In genomic region chr20:59933849-59934585, GRCh38 we compare ENCODE assay signal across 8 cellular contexts. TPM values are rescaled to one million over a fixed set of nuclear protein-coding genes. Genes with fewer than 3 reads are reported as not detected.
DNase-seq lines count a peak whose midpoint lies in the region; ATAC-seq, FAIRE-seq and TF ChIP-seq lines count a peak whose summit lies in the region.

No MANE protein-coding gene starts in this region.

- H2BK120ac ChIP-seq in H1 (replicated peaks; ENCODE audit: low read depth, low read length) (no peak overlapping the region), mesendoderm (ENCODE audit: low read depth, low read length) (no peak overlapping the region)

- WGBS in H1 (ENCODE audit: extremely low coverage in 1 of 2, insufficient coverage in 1 of 2, insufficient read length in 1 of 2, insufficient replicate concordance in 2 of 2, low coverage in 1 of 2, low lambda C conversion rate in 2 of 2, missing lambda C conversion rate in 1 of 2), 2 experiments: 16% methylated on average over 50 of the region's 59 CpGs; no CpG with 5 or more reads in 1 of the 2 experiments
- WGBS in mesendoderm (ENCODE audit: extremely low coverage, insufficient coverage, low lambda C conversion rate): no CpG with 5 or more reads among the region's 59 CpGs

- no peak overlapping the region for H3K14ac ChIP-seq in H1 (ENCODE audit: insufficient read length)

- H3K23ac ChIP-seq in H1 (ENCODE audit: insufficient read length) (no peak overlapping the region), mesendoderm (ENCODE audit: low read length) (no peak overlapping the region)

- no peaks in the 10 kb centered on the region for H3K27me3 Mint-ChIP-seq in activated CD8-positive, alpha-beta memory T cell treated with anti-CD3 and anti-CD28 coated beads, Interleukin-2, amount 10 ng/mL, durations not matched to agents 7 days and 5 days

- H3K4ac ChIP-seq in H1 (replicated peaks; ENCODE audit: insufficient read length, low read depth, low read length) (no peak overlapping the region), mesendoderm (ENCODE audit: low read depth, low read length) (peak overlapping the region; percentile 46)

- no peak for TF ChIP-seq POLR2A in H1 (IDR thresholded peaks at IDR 0.05; ENCODE audit: control extremely low read depth in 1 of 2, low read depth in 2 of 2, low read length in 2 of 2)

- peaks cover 12% of the 10 kb centered on the region for H3K36me3 Mint-ChIP-seq in activated CD8-positive, alpha-beta memory T cell treated with anti-CD3 and anti-CD28 coated beads, Interleukin-2, amount 10 ng/mL, durations not matched to agents 7 days and 5 days

- peaks cover 6% of the 10 kb centered on the region; the same call in 1 of the 2 replicates for H3K23me2 ChIP-seq in H1 (ENCODE audit: low read depth, low read length)

- H3K9me3 ChIP-seq in H1 (ENCODE audit: insufficient read depth in 2 of 2, low read depth in 1 of 2, low read length in 1 of 2): peaks cover 3 to 15% of the 10 kb centered on the region in 2 experiments; a peak in 3 of 4 replicates

- CTCF ChIA-PET in activated CD8-positive, alpha-beta memory T cell treated with anti-CD3 and anti-CD28 coated beads, Interleukin-2, amount 10 ng/mL, durations not matched to agents 7 days and 5 days (lab: Charles Lee): interaction anchor here (0.9 to 2.4 kb wide), 12 partner anchors 8 to 1089 kb away, joined by 3 to 14 read pairs (median 4); no protein-coding TSS in a partner anchor
- CTCF ChIA-PET in H1 (lab: Charles Lee; ENCODE audit: partially characterized antibody): interaction anchor here (0.8 to 3.5 kb wide), 12 partner anchors 11 to 345 kb away, joined by 3 to 23 read pairs (median 4); partner anchors contain the start of gene CDH26

- no peak overlapping the region for H3K56ac ChIP-seq in H1 (replicated peaks; ENCODE audit: insufficient read length, low read depth, low read length)
- H3K56ac ChIP-seq in mesendoderm (ENCODE audit: low read length): peak overlapping the region; percentile 84

- FAIRE-seq in H1 (lab: Jason Lieb, UNC): no peak

- H4K20me1 ChIP-seq in H1 (replicated peaks in 1 of 2; ENCODE audit: control insufficient read depth in 1 of 2, insufficient read depth in 2 of 2, low read length in 2 of 2): peaks cover 0 to 5% of the 10 kb centered on the region in 2 experiments

- H3K4me1 ChIP-seq in H1 (replicated peaks in 1 of 4; ENCODE audit: control insufficient read depth in 3 of 4, insufficient read depth in 4 of 4, low read length in 3 of 4) (no peaks in the 10 kb centered on the region), mesendoderm (ENCODE audit: control insufficient read depth, low read depth, low read length) (no peaks in the 10 kb centered on the region)

- H2BK15ac ChIP-seq in H1 (ENCODE audit: low read length) (no peak overlapping the region), mesendoderm (replicated peaks; ENCODE audit: low read depth) (no peak overlapping the region)

- H2AFZ ChIP-seq in H1 (ENCODE audit: low read length): peak overlapping the region; percentile 98

- H3K27me3 ChIP-seq in H1 (replicated peaks in 1 of 4; ENCODE audit: control insufficient read depth in 3 of 4, extremely low read depth in 1 of 4, insufficient read depth in 3 of 4, low read length in 3 of 4) (peaks cover 5 to 31% (median 25%) of the 10 kb centered on the region in 4 experiments), mesendoderm (ENCODE audit: insufficient read depth, low read length, poor library complexity) (no peaks in the 10 kb centered on the region)

- peak overlapping the region; percentile 73 for H3K27ac Mint-ChIP-seq in activated CD8-positive, alpha-beta memory T cell treated with anti-CD3 and anti-CD28 coated beads, Interleukin-2, amount 10 ng/mL, durations not matched to agents 7 days and 5 days

- H3K18ac ChIP-seq in H1 (ENCODE audit: extremely low read depth, low read length) (no peak overlapping the region; the same call in 1 of the 2 replicates), mesendoderm (ENCODE audit: low read length) (no peak overlapping the region)

- peak; percentile 67 to 82 (median 73) for TF ChIP-seq CTCF in H1 (IDR thresholded peaks at IDR 0.05; ENCODE audit: control extremely low read depth in 1 of 3, insufficient read depth in 1 of 3, low read depth in 1 of 3, low read length in 3 of 3)

- no peak overlapping the region for H3K27ac ChIP-seq in H1 (ENCODE audit: low read depth, low read length)
- H3K27ac ChIP-seq in mesendoderm (ENCODE audit: low read depth, low read length): no peak overlapping the region

- peak; percentile 77 for ATAC-seq in HG02943 (IDR thresholded peaks at IDR 0.05; ENCODE audit: low read depth, unreplicated experiment)
- ATAC-seq in activated CD8-positive, alpha-beta memory T cell treated with anti-CD3 and anti-CD28 coated beads, Interleukin-2, amount 10 ng/mL, durations not matched to agents 7 days and 5 days: peak; percentile 84

- DNase-seq in NCI-H524 (lab: John Stamatoyannopoulos, UW) (peak; percentile 13 to 67), NCI-H524 treated with DMSO at 0.1 percent for 48 hours (lab: John Stamatoyannopoulos, UW) (no peak), NCI-H460 (ENCODE audit: extremely low read depth, low read depth) (peak; percentile 65), H1 (ENCODE audit: low read depth in 1 of 2, low spot score in 2 of 2) (peak in 1 of 2 experiments; percentile 90), mesendoderm (peak; percentile 76)
- peak; percentile 82 for DNase-seq in activated CD8-positive, alpha-beta memory T cell treated with anti-CD3 and anti-CD28 coated beads, Interleukin-2, amount 10 ng/mL, durations not matched to agents 7 days and 5 days
- DNase-seq in stimulated activated CD8-positive, alpha-beta memory T cell treated with anti-CD3 and anti-CD28 coated beads, Interleukin-12 subunit alpha, Interleukin-12 subunit beta, amount 100 ng/mL, for 24 hours (ENCODE audit: extremely low read depth): peak; percentile 60

- no peak overlapping the region for H4K91ac ChIP-seq in H1 (replicated peaks; ENCODE audit: insufficient read length, low read length)

- H3K9ac ChIP-seq in H1 (replicated peaks in 1 of 4; ENCODE audit: extremely low read depth in 1 of 4, low read depth in 3 of 4, low read length in 3 of 4) (no peak overlapping the region; a peak in 1 of 7 replicates), mesendoderm (ENCODE audit: low read length) (peak overlapping the region; percentile 61)

- H3K79me2 ChIP-seq in H1 (ENCODE audit: control insufficient read depth in 1 of 2, insufficient read depth in 2 of 2, low read length in 2 of 2) (no peaks in the 10 kb centered on the region), mesendoderm (ENCODE audit: control insufficient read depth, insufficient read depth, low read length) (no peaks in the 10 kb centered on the region)

- H4K8ac ChIP-seq in H1 (ENCODE audit: extremely low read depth, insufficient read depth, low read length) (0 out of 2 replicates have a peak overlapping the region, but pooled peaks have one; percentile 18), mesendoderm (ENCODE audit: low read depth, low read length) (no peak overlapping the region)

- H3K36me3 ChIP-seq in H1 (ENCODE audit: control insufficient read depth in 2 of 4, insufficient read depth in 4 of 4, low read length in 3 of 4): peaks cover 0 to 10% (median 0%) of the 10 kb centered on the region in 4 experiments; a peak in 2 of 8 replicates
- H3K36me3 ChIP-seq in mesendoderm (ENCODE audit: control insufficient read depth, insufficient read depth, low read length): no peaks in the 10 kb centered on the region

- H2AK5ac ChIP-seq in H1 (ENCODE audit: low read depth, low read length) (no peak overlapping the region), mesendoderm (ENCODE audit: low read length) (no peak overlapping the region)

- no peak overlapping the region for H2BK12ac ChIP-seq in H1 (ENCODE audit: low read depth, low read length)

- H3K4me3 ChIP-seq in H1 (ENCODE audit: extremely low read depth in 1 of 4, insufficient read depth in 2 of 4, low read depth in 3 of 4, low read length in 4 of 4) (peak overlapping the region; percentile 27 to 63 (median 41)), mesendoderm (ENCODE audit: low read length) (no peak overlapping the region)

- H2BK5ac ChIP-seq in H1 (ENCODE audit: low read depth, low read length) (no peak overlapping the region), mesendoderm (ENCODE audit: low read length) (no peak overlapping the region)

- peaks cover 49% of the 10 kb centered on the region for H3K4me1 Mint-ChIP-seq in activated CD8-positive, alpha-beta memory T cell treated with anti-CD3 and anti-CD28 coated beads, Interleukin-2, amount 10 ng/mL, durations not matched to agents 7 days and 5 days

- H3K79me1 ChIP-seq in H1 (ENCODE audit: low read depth, low read length): no peaks in the 10 kb centered on the region
- no peaks in the 10 kb centered on the region for H3K79me1 ChIP-seq in mesendoderm (ENCODE audit: low read length)

- no peak for TF ChIP-seq EP300 in H1 (IDR thresholded peaks at IDR 0.05; ENCODE audit: borderline replicate concordance in 1 of 2, low read depth in 2 of 2, low read length in 2 of 2)

- H3K4me2 ChIP-seq in H1 (ENCODE audit: insufficient read depth in 1 of 2, low read depth in 2 of 2, low read length in 2 of 2) (peak overlapping the region; percentile 37 to 91), mesendoderm (ENCODE audit: low read length) (peak overlapping the region; percentile 77)

- H4K5ac ChIP-seq in H1 (ENCODE audit: insufficient read length, low read depth, low read length): no peak overlapping the region
- H4K5ac ChIP-seq in mesendoderm (ENCODE audit: low read length): no peak overlapping the region

- peak; percentile 30 to 46; a peak in 3 of 4 replicates for TF ChIP-seq RAD21 in H1 (IDR thresholded peaks at IDR 0.05 in 1 of 2, conservative IDR thresholded peaks at IDR 0.05 in 1 of 2; ENCODE audit: low read depth in 2 of 2, low read length in 2 of 2)

- POLR2A ChIA-PET in H1 (lab: Charles Lee; ENCODE audit: partially characterized antibody): no interaction called here

- H3K4me3 Mint-ChIP-seq in activated CD8-positive, alpha-beta memory T cell treated with anti-CD3 and anti-CD28 coated beads, Interleukin-2, amount 10 ng/mL, durations not matched to agents 7 days and 5 days: peak overlapping the region; percentile 73

- no peaks in the 10 kb centered on the region for H3K9me3 Mint-ChIP-seq in activated CD8-positive, alpha-beta memory T cell treated with anti-CD3 and anti-CD28 coated beads, Interleukin-2, amount 10 ng/mL, durations not matched to agents 7 days and 5 days (ENCODE audit: low read depth)

- H2BK20ac ChIP-seq in H1 (ENCODE audit: low read length): no peak overlapping the region

RNA-seq across cellular contexts. Expression of gene SYCP2, which starts 0.6 kb away (rescaled TPM):
- total RNA-seq in NCI-H460 (2014; rRNA removed; shearing (Covaris generic)): 1.3 and 2.6 TPM in 2 replicates
- 1.2 and 1.4 TPM in 2 replicates for polyA plus RNA-seq in NCI-H460 (2014; cell fraction: nucleus; rRNA removed)
- total RNA-seq in activated CD8-positive, alpha-beta memory T cell treated with anti-CD3 and anti-CD28 coated beads, Interleukin-2, amount 10 ng/mL, durations not matched to agents 7 days and 5 days: 10 to 100 TPM; 13.5 to 25.7 TPM
- 0.50 and 0.69 TPM in 2 replicates for total RNA-seq in H1 (2021; fragmentation: NEBNext Ultra II Directional; extraction: Animal tissue kit (Norgen Biotek cat#: 25700))
- polyA plus RNA-seq in H1 (2011; rRNA removed): 0.02 TPM in 2 replicates
- polyA plus RNA-seq in H1 (2011; cell fraction: cytosol; rRNA removed): 0.14 TPM
- polyA plus RNA-seq in H1 (2011; cell fraction: nucleus; rRNA removed): 0.16 TPM
- polyA plus RNA-seq in H1 (2012, experiment 1 of 2): 0.13 TPM in 1 of 4 replicates, not detected in the others
- polyA plus RNA-seq in H1 (2012, experiment 2 of 2): not detected
- 0.36 TPM for polyA plus RNA-seq in H1 (2013, experiment 1 of 2)
- 0.33 TPM for polyA plus RNA-seq in H1 (2013, experiment 2 of 2)
- not detected in 2 replicates for polyA minus RNA-seq in H1 (2011; rRNA and poly(A)+ RNA removed)
- polyA minus RNA-seq in H1 (2011; cell fraction: cytosol; rRNA and poly(A)+ RNA removed): not detected
- 0.10 TPM for polyA minus RNA-seq in H1 (2011; cell fraction: nucleus; rRNA and poly(A)+ RNA removed)
- polyA plus RNA-seq in mesendoderm (2013, experiment 1 of 2): 0.18 TPM
- polyA plus RNA-seq in mesendoderm (2013, experiment 2 of 2): 0.35 TPM

RNA-seq across cellular contexts. Expression of gene PPP1R3D, which starts 6.1 kb away (rescaled TPM):
- total RNA-seq in NCI-H460 (2014; rRNA removed; shearing (Covaris generic)): 10.2 TPM in 2 replicates
- 2.9 and 5.4 TPM in 2 replicates for polyA plus RNA-seq in NCI-H460 (2014; cell fraction: nucleus; rRNA removed)
- total RNA-seq in activated CD8-positive, alpha-beta memory T cell treated with anti-CD3 and anti-CD28 coated beads, Interleukin-2, amount 10 ng/mL, durations not matched to agents 7 days and 5 days: 1 to 10 TPM; 8.5 to 8.7 TPM
- total RNA-seq in H1 (2021; fragmentation: NEBNext Ultra II Directional; extraction: Animal tissue kit (Norgen Biotek cat#: 25700)): 3.5 and 3.9 TPM in 2 replicates
- 1.3 and 1.4 TPM in 2 replicates for polyA plus RNA-seq in H1 (2011; rRNA removed)
- polyA plus RNA-seq in H1 (2011; cell fraction: cytosol; rRNA removed): 1.1 TPM
- polyA plus RNA-seq in H1 (2011; cell fraction: nucleus; rRNA removed): 1.1 TPM
- 1.2 to 1.8 TPM (median 1.3 TPM) in 4 replicates for polyA plus RNA-seq in H1 (2012, experiment 1 of 2)
- 1.1 TPM for polyA plus RNA-seq in H1 (2012, experiment 2 of 2)
- 1.8 TPM for polyA plus RNA-seq in H1 (2013, experiment 1 of 2)
- 1.7 TPM for polyA plus RNA-seq in H1 (2013, experiment 2 of 2)
- polyA minus RNA-seq in H1 (2011; rRNA and poly(A)+ RNA removed): 1.5 and 1.6 TPM in 2 replicates
- polyA minus RNA-seq in H1 (2011; cell fraction: cytosol; rRNA and poly(A)+ RNA removed): 2.1 TPM
- 3.4 TPM for polyA minus RNA-seq in H1 (2011; cell fraction: nucleus; rRNA and poly(A)+ RNA removed)
- 1.5 TPM for polyA plus RNA-seq in mesendoderm (2013, experiment 1 of 2)
- 1.8 TPM for polyA plus RNA-seq in mesendoderm (2013, experiment 2 of 2)

RNA-seq across cellular contexts. Expression of gene FAM217B, which starts 6.2 kb away (rescaled TPM):
- 7.2 and 10.7 TPM in 2 replicates for total RNA-seq in NCI-H460 (2014; rRNA removed; shearing (Covaris generic))
- 4.7 and 5.2 TPM in 2 replicates for polyA plus RNA-seq in NCI-H460 (2014; cell fraction: nucleus; rRNA removed)
- 10 to 100 TPM; 21.9 to 31.2 TPM for total RNA-seq in activated CD8-positive, alpha-beta memory T cell treated with anti-CD3 and anti-CD28 coated beads, Interleukin-2, amount 10 ng/mL, durations not matched to agents 7 days and 5 days
- total RNA-seq in H1 (2021; fragmentation: NEBNext Ultra II Directional; extraction: Animal tissue kit (Norgen Biotek cat#: 25700)): 24.7 and 28.5 TPM in 2 replicates
- polyA plus RNA-seq in H1 (2011; rRNA removed): 2.8 and 5.4 TPM in 2 replicates
- polyA plus RNA-seq in H1 (2011; cell fraction: cytosol; rRNA removed): 5.9 TPM
- polyA plus RNA-seq in H1 (2011; cell fraction: nucleus; rRNA removed): 3.6 TPM
- polyA plus RNA-seq in H1 (2012, experiment 1 of 2): 6.4 to 9.2 TPM (median 7.3 TPM) in 4 replicates
- 0.73 TPM for polyA plus RNA-seq in H1 (2012, experiment 2 of 2)
- polyA plus RNA-seq in H1 (2013, experiment 1 of 2): 19.2 TPM
- 18.7 TPM for polyA plus RNA-seq in H1 (2013, experiment 2 of 2)
- polyA minus RNA-seq in H1 (2011; rRNA and poly(A)+ RNA removed): 7.6 and 9.2 TPM in 2 replicates
- 6.1 TPM for polyA minus RNA-seq in H1 (2011; cell fraction: cytosol; rRNA and poly(A)+ RNA removed)
- 15.3 TPM for polyA minus RNA-seq in H1 (2011; cell fraction: nucleus; rRNA and poly(A)+ RNA removed)
- 19.3 TPM for polyA plus RNA-seq in mesendoderm (2013, experiment 1 of 2)
- polyA plus RNA-seq in mesendoderm (2013, experiment 2 of 2): 19.1 TPM

RNA-seq across cellular contexts. Expression of gene CDH26, which starts 24.2 kb away (rescaled TPM):
- 0.22 TPM in 1 of 2 replicates, not detected in the other for total RNA-seq in NCI-H460 (2014; rRNA removed; shearing (Covaris generic))
- 0.17 and 1.2 TPM in 2 replicates for polyA plus RNA-seq in NCI-H460 (2014; cell fraction: nucleus; rRNA removed)
- total RNA-seq in activated CD8-positive, alpha-beta memory T cell treated with anti-CD3 and anti-CD28 coated beads, Interleukin-2, amount 10 ng/mL, durations not matched to agents 7 days and 5 days: 1 to 10 TPM in 1 of 2 experiments, under 1 TPM in 1; 0.42 to 1.5 TPM
- 1.7 and 2.3 TPM in 2 replicates for total RNA-seq in H1 (2021; fragmentation: NEBNext Ultra II Directional; extraction: Animal tissue kit (Norgen Biotek cat#: 25700))
- 0.78 and 1.5 TPM in 2 replicates for polyA plus RNA-seq in H1 (2011; rRNA removed)
- 2.0 TPM for polyA plus RNA-seq in H1 (2011; cell fraction: cytosol; rRNA removed)
- polyA plus RNA-seq in H1 (2011; cell fraction: nucleus; rRNA removed): 2.0 TPM
- 1.1 to 1.9 TPM (median 1.5 TPM) in 4 replicates for polyA plus RNA-seq in H1 (2012, experiment 1 of 2)
- 0.39 TPM for polyA plus RNA-seq in H1 (2012, experiment 2 of 2)
- polyA plus RNA-seq in H1 (2013, experiment 1 of 2): 1.3 TPM
- polyA plus RNA-seq in H1 (2013, experiment 2 of 2): 1.3 TPM
- 2.7 and 3.2 TPM in 2 replicates for polyA minus RNA-seq in H1 (2011; rRNA and poly(A)+ RNA removed)
- polyA minus RNA-seq in H1 (2011; cell fraction: cytosol; rRNA and poly(A)+ RNA removed): 1.5 TPM
- polyA minus RNA-seq in H1 (2011; cell fraction: nucleus; rRNA and poly(A)+ RNA removed): 2.3 TPM
- 3.1 TPM for polyA plus RNA-seq in mesendoderm (2013, experiment 1 of 2)
- polyA plus RNA-seq in mesendoderm (2013, experiment 2 of 2): 3.2 TPM
